In the genomic region with DNA sequence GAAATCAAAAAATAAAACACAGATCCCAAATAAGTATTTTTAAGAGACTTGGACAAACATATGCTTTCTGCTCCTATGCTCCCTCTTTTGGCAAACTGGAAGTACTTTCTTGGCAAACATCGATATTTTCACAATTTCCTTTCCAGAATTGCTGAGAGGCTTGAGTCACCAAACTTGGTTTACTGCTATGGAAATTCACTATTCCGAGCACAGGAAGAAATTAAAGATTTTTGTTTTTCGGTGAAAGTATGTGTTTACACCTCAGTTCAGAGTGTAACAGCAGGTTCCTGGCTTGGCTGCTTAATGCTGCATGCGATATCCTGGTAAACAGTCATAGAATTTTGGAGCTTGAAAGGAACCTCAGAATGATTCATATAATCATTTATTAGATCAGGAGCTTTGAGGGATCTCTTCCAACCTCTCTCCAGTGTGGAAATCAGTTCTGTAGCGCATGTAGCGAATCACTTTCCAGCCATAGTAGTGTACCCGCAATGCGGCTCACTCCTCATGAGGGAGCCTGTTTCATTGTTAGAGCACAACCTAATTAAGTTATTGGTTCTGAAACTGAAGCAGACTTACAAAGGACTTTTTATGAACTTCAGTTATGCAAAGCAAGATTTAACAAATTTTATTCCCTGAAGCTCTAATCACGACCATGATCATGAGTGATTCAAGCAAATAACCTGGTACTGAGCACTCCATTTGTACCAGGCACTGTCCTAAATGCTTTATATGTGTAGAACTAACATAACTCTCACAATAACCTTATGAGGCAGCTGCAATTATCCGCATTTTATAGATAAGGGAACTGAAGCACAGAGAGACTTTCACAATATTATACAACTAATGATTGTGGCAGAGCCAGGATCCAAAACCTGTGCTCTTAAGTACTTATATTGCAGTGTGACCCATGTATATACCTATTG, we compare ENCODE assay signal across 9 cellular contexts. TPM values are rescaled to one million over a fixed set of nuclear protein-coding genes. Genes with fewer than 3 reads are reported as not detected.
DNase-seq lines count a peak whose midpoint lies in the region; ATAC-seq and TF ChIP-seq lines count a peak whose summit lies in the region.
"Had no signal": no experiment of that assay in that cellular context is flagged by ENCODE, and none has a peak within 500 bp of the region (broad histone marks: within the 10 kb centered on the region; RNA-seq: fewer than 3 reads in every experiment).

No MANE protein-coding gene starts in this region.

- in situ Hi-C loops in ACHN (cut with HindIII; ENCODE audit: low pct_ligation_motif_present, low pct_unique_long_range_greater_than_20kb, low sequenced_read_pairs): no loop called here

- DNase-seq in ACHN (peak; percentile 84), HT-29 (ENCODE audit: low spot score) (peak; percentile 39), ascending aorta (ENCODE audit: low spot score in 2 of 2) (peak in 1 of 2 donors; percentile 69), hepatocyte (ENCODE audit: low spot score) (peak; percentile 64), stomach (no peak), mesenteric fat pad (ENCODE audit: low spot score) (no peak), NCI-H2107 (lab: John Stamatoyannopoulos, UW) (no peak)
- DNase-seq: activated naive CD8-positive, alpha-beta T cell treated with anti-CD3 and anti-CD28 coated beads, Interleukin-2, amount 10 ng/mL, durations not matched to agents 7 days and 5 days had no signal

- H3K9me3 ChIP-seq in ascending aorta (no peaks in the 10 kb centered on the region), hepatocyte (ENCODE audit: low read depth) (no peaks in the 10 kb centered on the region), stomach (no peaks in the 10 kb centered on the region)

- H3K4me3 ChIP-seq in ascending aorta: peak overlapping the region; percentile 23 to 53
- no peak overlapping the region for H3K4me3 ChIP-seq in hepatocyte
- peak overlapping the region in 2 of 4 donors; percentile 11 to 23 for H3K4me3 ChIP-seq in stomach

- TF ChIP-seq POLR2A in stomach (IDR thresholded peaks at IDR 0.05): no peak

- H3K9me2 ChIP-seq in hepatocyte (replicated peaks; ENCODE audit: insufficient read depth): no peaks in the 10 kb centered on the region

- no peak for TF ChIP-seq EP300 in stomach (IDR thresholded peaks at IDR 0.05)

- intact Hi-C loops in ascending aorta (cut with DNase I): loop anchor here (1.0 to 5.0 kb wide), 3 partner anchors 42 to 116 kb away; partner anchors contain the start of gene ATP2A2
- intact Hi-C loops in stomach (cut with DNase I; ENCODE audit: low total_unique reads): loop anchor here (10.0 kb wide), 1 partner anchor 130 kb away; no protein-coding TSS in a partner anchor

- H3K4me2 ChIP-seq in hepatocyte: no peak overlapping the region

- no peaks in the 10 kb centered on the region for H4K20me1 ChIP-seq in hepatocyte (ENCODE audit: insufficient read depth, poor library complexity, severe bottlenecking)

- TF ChIP-seq CTCF in ascending aorta (IDR thresholded peaks at IDR 0.05) (peak; percentile 54 to 70 (median 61)), hepatocyte (IDR thresholded peaks at IDR 0.05; ENCODE audit: poor library complexity) (peak; percentile 60), stomach (IDR thresholded peaks at IDR 0.05) (peak in 5 of 7 experiments; percentile 49 to 58 (median 54))

- 77% methylated on average over 10 of the region's 10 CpGs for WGBS in hepatocyte (ENCODE audit: low lambda C conversion rate, missing lambda C conversion rate)
- 25 to 46% (median 43%) methylated on average over 10 of the region's 10 CpGs for WGBS in stomach, 5 donors

- H3K27ac ChIP-seq in ascending aorta (peak overlapping the region; percentile 70 to 73), hepatocyte (peak overlapping the region; percentile 58), stomach (peak overlapping the region in 4 of 5 donors; percentile 52 to 78 (median 75))

- H3K79me2 ChIP-seq in hepatocyte: no peaks in the 10 kb centered on the region

- no peaks in the 10 kb centered on the region for H3K36me3 ChIP-seq in ascending aorta
- no peaks in the 10 kb centered on the region for H3K36me3 ChIP-seq in hepatocyte (replicated peaks; ENCODE audit: insufficient read depth, low read depth)
- H3K36me3 ChIP-seq in stomach: peaks cover 0 to 5% (median 0%) of the 10 kb centered on the region in 4 donors

- H3K27me3 ChIP-seq in ascending aorta: no peaks in the 10 kb centered on the region
- H3K27me3 ChIP-seq in hepatocyte: no peaks in the 10 kb centered on the region
- no peaks in the 10 kb centered on the region for H3K27me3 ChIP-seq in stomach

- peaks cover 5 to 37% of the 10 kb centered on the region in 2 donors for H3K4me1 ChIP-seq in ascending aorta
- peaks cover 9% of the 10 kb centered on the region for H3K4me1 ChIP-seq in hepatocyte (ENCODE audit: insufficient read depth)
- H3K4me1 ChIP-seq in stomach: peaks cover 10 to 32% (median 18%) of the 10 kb centered on the region in 4 donors

- H2AFZ ChIP-seq in hepatocyte: no peak overlapping the region

- ATAC-seq in GM19455 (IDR thresholded peaks at IDR 0.05; ENCODE audit: unreplicated experiment): no peak

RNA-seq across cellular contexts. Expression of gene ATP2A2, which starts 56.4 kb away (rescaled TPM):
- total RNA-seq in HT-29 (2014; rRNA removed; shearing (Covaris generic)): 113 and 123 TPM in 2 replicates
- total RNA-seq in ascending aorta (185 TPM), hepatocyte (97.9 and 126 TPM in 2 replicates), stomach (100 to 1,000 TPM; 102 to 202 (median 118) TPM), mesenteric fat pad (232 TPM)
- polyA plus RNA-seq in hepatocyte (60.2 and 68.2 TPM in 2 replicates), stomach (10 to 100 TPM; 14.1 to 29.6 (median 23.7) TPM)

Comparison
In these comparisons a context has a peak if more than half of its experiments do, and no peak if none do; other contexts are left out.
1. DNase-seq: peak in ACHN (single experiment), HT-29 (single experiment) and hepatocyte (single experiment); none in stomach (single experiment), mesenteric fat pad (single experiment) and NCI-H2107 (single experiment).
2. Peak in every context shown above with its lines, with median percentiles within 50 percentile points of each other: H3K27ac ChIP-seq and CTCF ChIP-seq.